ENCODE assay signal across 13 cellular contexts in genomic region chr11:67586568-67587250, GRCh38. TPM values are rescaled to one million over a fixed set of nuclear protein-coding genes. Genes with fewer than 3 reads are reported as not detected.
A peak's percentile ranks its signal among the peaks of the same experiment; 100 is the strongest.
DNase-seq lines count a peak whose midpoint lies in the region; ATAC-seq and TF ChIP-seq lines count a peak whose summit lies in the region.
"Had no signal": no experiment of that assay in that cellular context is flagged by ENCODE, and none has a peak within 500 bp of the region (broad histone marks: within the 10 kb centered on the region; RNA-seq: fewer than 3 reads in every experiment).

No MANE protein-coding gene starts in this region.

- no peak for TF ChIP-seq CTCF in RWPE1 (conservative IDR thresholded peaks at IDR 0.05; ENCODE audit: low read depth)
- no peak for TF ChIP-seq CTCF in endodermal cell (conservative IDR thresholded peaks at IDR 0.05)

- H3K27me3 Mint-ChIP-seq in activated naive CD8-positive, alpha-beta T cell, result no peaks in the 10 kb centered on the region
- peaks cover 3% of the 10 kb centered on the region for H3K27me3 Mint-ChIP-seq in activated naive CD8-positive, alpha-beta T cell treated with anti-CD3 and anti-CD28 coated beads for 36 hours
- no peaks in the 10 kb centered on the region for H3K27me3 Mint-ChIP-seq in endodermal cell (ENCODE audit: insufficient read depth)
- H3K27me3 Mint-ChIP-seq in stimulated activated naive B cell treated with anti-CD40 and anti-IgM and Interleukin-4, amounts not matched to agents 10 μg/mL and 1 μg/mL and 100 μg/mL, for 72 hours, result no peaks in the 10 kb centered on the region

- H3K4me3 Mint-ChIP-seq in activated naive CD8-positive, alpha-beta T cell, result no peak overlapping the region
- H3K4me3 Mint-ChIP-seq in activated naive CD8-positive, alpha-beta T cell treated with anti-CD3 and anti-CD28 coated beads for 36 hours, result no peak overlapping the region
- peak overlapping the region; percentile 86 for H3K4me3 Mint-ChIP-seq in endodermal cell
- peak overlapping the region; percentile 42 to 96 for H3K4me3 Mint-ChIP-seq in stimulated activated naive B cell treated with anti-CD40 and anti-IgM and Interleukin-4, amounts not matched to agents 10 μg/mL and 1 μg/mL and 100 μg/mL, for 72 hours

- no peak overlapping the region for H3K9ac ChIP-seq in endodermal cell (ENCODE audit: extremely low read depth, low read length, poor library complexity, severe bottlenecking)

- H3K9me3 Mint-ChIP-seq in activated naive CD8-positive, alpha-beta T cell (ENCODE audit: low read depth), result no peaks in the 10 kb centered on the region
- H3K9me3 Mint-ChIP-seq in activated naive CD8-positive, alpha-beta T cell treated with anti-CD3 and anti-CD28 coated beads for 36 hours, result peaks cover 8% of the 10 kb centered on the region
- peaks cover 3% of the 10 kb centered on the region for H3K9me3 Mint-ChIP-seq in endodermal cell
- H3K9me3 Mint-ChIP-seq in stimulated activated naive B cell treated with anti-CD40 and anti-IgM and Interleukin-4, amounts not matched to agents 10 μg/mL and 1 μg/mL and 100 μg/mL, for 72 hours, result peaks cover 6 to 11% of the 10 kb centered on the region in 2 donors

- ATAC-seq in stimulated activated naive B cell treated with anti-CD40 and anti-IgM and Interleukin-4, amounts not matched to agents 10 μg/mL and 1 μg/mL and 100 μg/mL, for 72 hours (replicated peaks), result no peak
- ATAC-seq: gastrocnemius medialis, PC-3 had no signal

- H3K4me1 ChIP-seq in endodermal cell (ENCODE audit: control insufficient read depth, insufficient read depth, low read length), result no peaks in the 10 kb centered on the region
- H3K4me1 ChIP-seq in effector memory CD4-positive, alpha-beta T cell (ENCODE audit: control insufficient read depth, insufficient read depth, low read length, poor library complexity, severe bottlenecking), result peaks cover 7% of the 10 kb centered on the region

- H3K27ac ChIP-seq in RWPE1 (peak overlapping the region; percentile 99), endodermal cell (ENCODE audit: low read depth, low read length) (no peak overlapping the region)
- no peak overlapping the region for H3K27ac ChIP-seq in effector memory CD4-positive, alpha-beta T cell (ENCODE audit: insufficient read depth, low read length, poor library complexity, severe bottlenecking)

- peak overlapping the region; percentile 55 for H3K27ac Mint-ChIP-seq in activated naive CD8-positive, alpha-beta T cell
- no peak overlapping the region for H3K27ac Mint-ChIP-seq in activated naive CD8-positive, alpha-beta T cell treated with anti-CD3 and anti-CD28 coated beads for 36 hours
- no peak overlapping the region for H3K27ac Mint-ChIP-seq in endodermal cell
- peak overlapping the region; percentile 94 for H3K27ac Mint-ChIP-seq in stimulated activated naive B cell treated with anti-CD40 and anti-IgM and Interleukin-4, amounts not matched to agents 10 μg/mL and 1 μg/mL and 100 μg/mL, for 72 hours

- H3K9me3 ChIP-seq in endodermal cell (ENCODE audit: control insufficient read depth, low read length), result no peaks in the 10 kb centered on the region
- H3K9me3 ChIP-seq in effector memory CD4-positive, alpha-beta T cell (ENCODE audit: control insufficient read depth, low read length), result no peaks in the 10 kb centered on the region
- H3K9me3 ChIP-seq: gastrocnemius medialis had no signal

- H3K4me3 ChIP-seq in endodermal cell (ENCODE audit: low read length), result peak overlapping the region; percentile 92
- H3K4me3 ChIP-seq in effector memory CD4-positive, alpha-beta T cell (ENCODE audit: insufficient read depth, low read depth, low read length, poor library complexity, severe bottlenecking), result no peak overlapping the region
- H3K4me3 ChIP-seq: gastrocnemius medialis had no signal

- CTCF ChIA-PET in RWPE1 (lab: Yijun Ruan, JAX), result no interaction called here

- WGBS in endodermal cell (ENCODE audit: insufficient coverage in 1 of 2, insufficient read length in 1 of 2), 2 experiments, result 95 to 100% methylated on average over 4 to 5 of the region's 5 CpGs

- POLR2A ChIA-PET in RWPE1 (lab: Yijun Ruan, JAX; ENCODE audit: low non-redundant PET), result no interaction called here

- H3K27me3 ChIP-seq in endodermal cell (ENCODE audit: control insufficient read depth, insufficient read depth, low read length, poor library complexity, severe bottlenecking), result no peaks in the 10 kb centered on the region
- H3K27me3 ChIP-seq in effector memory CD4-positive, alpha-beta T cell (replicated peaks; ENCODE audit: control insufficient read depth, insufficient read depth, low read length, poor library complexity, severe bottlenecking), result no peaks in the 10 kb centered on the region
- H3K27me3 ChIP-seq: gastrocnemius medialis had no signal

- peaks cover 40% of the 10 kb centered on the region for H3K36me3 ChIP-seq in endodermal cell (ENCODE audit: control insufficient read depth, insufficient read depth, low read length)
- no peaks in the 10 kb centered on the region for H3K36me3 ChIP-seq in effector memory CD4-positive, alpha-beta T cell (ENCODE audit: control insufficient read depth, insufficient read depth, low read length)

- H3K36me3 Mint-ChIP-seq in activated naive CD8-positive, alpha-beta T cell, result peaks cover 10% of the 10 kb centered on the region
- peaks cover 43% of the 10 kb centered on the region for H3K36me3 Mint-ChIP-seq in activated naive CD8-positive, alpha-beta T cell treated with anti-CD3 and anti-CD28 coated beads for 36 hours
- peaks cover 49% of the 10 kb centered on the region for H3K36me3 Mint-ChIP-seq in endodermal cell (ENCODE audit: low read depth)
- peaks cover 49 to 57% of the 10 kb centered on the region in 2 donors for H3K36me3 Mint-ChIP-seq in stimulated activated naive B cell treated with anti-CD40 and anti-IgM and Interleukin-4, amounts not matched to agents 10 μg/mL and 1 μg/mL and 100 μg/mL, for 72 hours

- DNase-seq in activated naive CD8-positive, alpha-beta T cell treated with anti-CD3 and anti-CD28 coated beads for 36 hours, result no peak
- DNase-seq in RWPE1 (ENCODE audit: low spot score), result no peak
- DNase-seq in endodermal cell, result no peak
- no peak for DNase-seq in stimulated activated naive B cell treated with anti-CD40 and anti-IgM and Interleukin-4, amounts not matched to agents 10 μg/mL and 1 μg/mL and 100 μg/mL, for 72 hours
- no peak for DNase-seq in effector memory CD4-positive, alpha-beta T cell
- no peak for DNase-seq in NCI-H2171 treated with DMSO at 0.1 percent for 48 hours (lab: John Stamatoyannopoulos, UW)
- no peak for DNase-seq in NCI-H2227 (lab: John Stamatoyannopoulos, UW; ENCODE audit: unreplicated experiment)
- DNase-seq: gastrocnemius medialis, NCI-H2171, PC-3 had no signal

- peaks cover 43% of the 10 kb centered on the region for H3K4me1 Mint-ChIP-seq in activated naive CD8-positive, alpha-beta T cell (ENCODE audit: low read depth)
- peaks cover 33% of the 10 kb centered on the region for H3K4me1 Mint-ChIP-seq in activated naive CD8-positive, alpha-beta T cell treated with anti-CD3 and anti-CD28 coated beads for 36 hours
- H3K4me1 Mint-ChIP-seq in endodermal cell, result peaks cover 28% of the 10 kb centered on the region
- peaks cover 59 to 80% of the 10 kb centered on the region in 2 donors for H3K4me1 Mint-ChIP-seq in stimulated activated naive B cell treated with anti-CD40 and anti-IgM and Interleukin-4, amounts not matched to agents 10 μg/mL and 1 μg/mL and 100 μg/mL, for 72 hours

RNA-seq across cellular contexts. Expression of gene GSTP1, which starts 3.1 kb away (rescaled TPM):
- 100 to 1,000 TPM; 452 to 465 TPM for total RNA-seq in activated naive CD8-positive, alpha-beta T cell treated with anti-CD3 and anti-CD28 coated beads for 36 hours
- total RNA-seq in endodermal cell, result 1,000 to 10,000 TPM; 1,359 to 1,473 TPM
- polyA plus RNA-seq in endodermal cell (2013, experiment 1 of 2), result 860 TPM
- polyA plus RNA-seq in endodermal cell (2013, experiment 2 of 2), result 803 TPM

RNA-seq across cellular contexts. Expression of gene NDUFV1, which starts 20.0 kb away (rescaled TPM):
- 100 to 1,000 TPM; 317 to 321 TPM for total RNA-seq in activated naive CD8-positive, alpha-beta T cell treated with anti-CD3 and anti-CD28 coated beads for 36 hours
- total RNA-seq in endodermal cell, result 100 to 1,000 TPM; 135 to 160 TPM
- 138 TPM for polyA plus RNA-seq in endodermal cell (2013, experiment 1 of 2)
- polyA plus RNA-seq in endodermal cell (2013, experiment 2 of 2), result 109 TPM

RNA-seq across cellular contexts. Expression of gene NUDT8, which starts 43.0 kb away (rescaled TPM):
- 10 to 100 TPM; 30.2 to 31.0 TPM for total RNA-seq in activated naive CD8-positive, alpha-beta T cell treated with anti-CD3 and anti-CD28 coated beads for 36 hours
- total RNA-seq in endodermal cell, result 10 to 100 TPM in 1 of 2 donors, 1 to 10 TPM in 1; 9.5 to 13.1 TPM
- 13.6 TPM for polyA plus RNA-seq in endodermal cell (2013, experiment 1 of 2)
- polyA plus RNA-seq in endodermal cell (2013, experiment 2 of 2), result 13.4 TPM

RNA-seq across cellular contexts. Expression of gene TBX10, which starts 52.9 kb away (rescaled TPM):
- not detected for total RNA-seq in activated naive CD8-positive, alpha-beta T cell treated with anti-CD3 and anti-CD28 coated beads for 36 hours
- total RNA-seq in endodermal cell, result not detected
- polyA plus RNA-seq in endodermal cell (2013, experiment 1 of 2), result 1.7 TPM
- 1.7 TPM for polyA plus RNA-seq in endodermal cell (2013, experiment 2 of 2)
- total RNA-seq: gastrocnemius medialis; PC-3; T-helper 2 cell treated with Interferon-gamma antibody and Interleukin-4, amounts not matched to agents 100 ng/mL and 5 ng/mL, for 36 hours had no signal
- polyA plus RNA-seq: keratinocyte had no signal

Comparison
In these comparisons a context has a peak if more than half of its experiments do, and no peak if none do; other contexts are left out.
1. H3K27ac Mint-ChIP-seq: peak in activated naive CD8-positive, alpha-beta T cell (single experiment) and stimulated activated naive B cell treated with anti-CD40 and anti-IgM and Interleukin-4, amounts not matched to agents 10 μg/mL and 1 μg/mL and 100 μg/mL, for 72 hours (single experiment); none in activated naive CD8-positive, alpha-beta T cell treated with anti-CD3 and anti-CD28 coated beads for 36 hours (single experiment) and endodermal cell (single experiment).
2. H3K4me3 Mint-ChIP-seq: peak in endodermal cell (single experiment) and stimulated activated naive B cell treated with anti-CD40 and anti-IgM and Interleukin-4, amounts not matched to agents 10 μg/mL and 1 μg/mL and 100 μg/mL, for 72 hours (2 of 2); none in activated naive CD8-positive, alpha-beta T cell (single experiment) and activated naive CD8-positive, alpha-beta T cell treated with anti-CD3 and anti-CD28 coated beads for 36 hours (single experiment).